In the genomic region with DNA sequence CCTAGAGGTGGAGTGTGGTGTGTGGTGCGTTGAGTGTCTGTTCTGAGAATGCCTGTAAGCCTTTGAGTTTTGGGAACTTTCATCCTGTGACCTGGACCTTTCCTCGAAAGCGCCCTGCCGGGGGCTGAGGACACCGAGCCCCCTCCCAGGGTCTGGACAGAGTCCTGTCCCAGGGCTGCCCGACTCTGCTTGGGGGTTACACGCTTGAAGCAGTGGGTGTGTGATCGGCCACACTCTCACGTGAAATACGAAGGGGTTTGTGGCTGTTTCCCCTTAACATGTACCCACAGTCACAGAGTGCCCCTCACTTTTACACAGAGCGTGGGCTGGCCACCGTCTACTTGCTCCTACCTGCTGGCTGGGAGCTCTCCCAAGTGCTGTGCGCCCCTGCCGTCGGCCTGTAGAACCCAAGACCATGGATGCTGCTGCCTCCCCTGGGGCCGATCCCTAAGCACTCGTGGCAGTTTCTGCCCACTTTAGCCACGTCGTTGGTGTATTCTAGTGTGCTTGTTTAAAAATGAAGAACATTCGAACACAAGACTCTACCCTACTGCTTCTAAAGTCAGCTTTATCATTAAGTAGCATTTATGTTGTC, we compare ENCODE assay signal across 18 cellular contexts. TPM values are rescaled to one million over a fixed set of nuclear protein-coding genes. Genes with fewer than 3 reads are reported as not detected.
"Had no signal": no experiment of that assay in that cellular context is flagged by ENCODE, and none has a peak within 500 bp of the region (broad histone marks: within the 10 kb centered on the region; RNA-seq: fewer than 3 reads in every experiment).

No MANE protein-coding gene starts in this region.

- ATAC-seq: esophagus mucosa, left lobe of liver, pancreas, right lobe of liver had no signal

- H3K4me3 ChIP-seq: pancreas, right lobe of liver had no signal

- H3K27ac ChIP-seq: brain microvascular endothelial cell, pancreas, right lobe of liver had no signal

- H3K4me1 Mint-ChIP-seq: activated naive CD8-positive, alpha-beta T cell treated with anti-CD3 and anti-CD28 coated beads for 36 hours had no signal

- H3K36me3 ChIP-seq: brain microvascular endothelial cell, pancreas, right lobe of liver had no signal

- H3K4me3 Mint-ChIP-seq: activated naive CD8-positive, alpha-beta T cell treated with anti-CD3 and anti-CD28 coated beads for 36 hours; T-helper 1 cell treated with Interleukin-12 subunit alpha and Interleukin-12 subunit beta and Interleukin-4 antibody, amounts not matched to agents 30 μg/mL and 1 μg/mL, for 36 hours had no signal

- H3K27ac Mint-ChIP-seq: activated naive CD8-positive, alpha-beta T cell treated with anti-CD3 and anti-CD28 coated beads for 36 hours; T-helper 1 cell treated with Interleukin-12 subunit alpha and Interleukin-12 subunit beta and Interleukin-4 antibody, amounts not matched to agents 30 μg/mL and 1 μg/mL, for 36 hours had no signal

- DNase-seq: activated CD4-positive, alpha-beta T cell treated with anti-CD3 and anti-CD28 coated beads for 48 hours; activated effector memory CD4-positive, alpha-beta T cell treated with Interleukin-2 at 50 U/mL for 16 hours; activated naive CD8-positive, alpha-beta T cell treated with anti-CD3 and anti-CD28 coated beads for 36 hours; activated T-cell treated with anti-CD3 and anti-CD28 coated beads for 4 hours; brain microvascular endothelial cell; cerebellar nuclear complex; dermis blood vessel endothelial cell; glutamatergic neuron; mesenchymal stem cell; stimulated activated naive CD4-positive, alpha-beta T cell treated with Interleukin-2 at 50 U/mL for 16 hours had no signal

- H3K27me3 Mint-ChIP-seq: activated naive CD8-positive, alpha-beta T cell treated with anti-CD3 and anti-CD28 coated beads for 36 hours had no signal

- H3K27me3 ChIP-seq: brain microvascular endothelial cell, pancreas, right lobe of liver had no signal

- H3K9me3 ChIP-seq: pancreas, right lobe of liver had no signal

- H3K9me3 Mint-ChIP-seq: T-helper 1 cell treated with Interleukin-12 subunit alpha and Interleukin-12 subunit beta and Interleukin-4 antibody, amounts not matched to agents 30 μg/mL and 1 μg/mL, for 36 hours had no signal

RNA-seq across cellular contexts. Expression of a gene that starts 6.8 kb away (rescaled TPM):
- total RNA-seq: activated CD8-positive, alpha-beta memory T cell treated with anti-CD3 and anti-CD28 coated beads for 36 hours; activated naive CD8-positive, alpha-beta T cell treated with anti-CD3 and anti-CD28 coated beads for 36 hours; dermis blood vessel endothelial cell; fibroblast of villous mesenchyme; pancreas; right lobe of liver; temporal lobe had no signal
